ENCODE assay signal across 7 cellular contexts in genomic region chr19:12697425-12697824, GRCh38. TPM values are rescaled to one million over a fixed set of nuclear protein-coding genes. Genes with fewer than 3 reads are reported as not detected.
A peak's percentile ranks its signal among the peaks of the same experiment; 100 is the strongest.
DNase-seq lines count a peak whose midpoint lies in the region; FAIRE-seq and TF ChIP-seq lines count a peak whose summit lies in the region.
"Not testable (repeated sequence)": the region's sequence is repeated elsewhere in the genome, so short reads cannot be mapped to it uniquely, and the experiment has no call there.
"Had no signal": no experiment of that assay in that cellular context is flagged by ENCODE, and none has a peak within 500 bp of the region (broad histone marks: within the 10 kb centered on the region; RNA-seq: fewer than 3 reads in every experiment).

No MANE protein-coding gene starts in this region.

- H3K9me2 ChIP-seq in PC-9 (ENCODE audit: insufficient read depth), result not testable (repeated sequence)

- BruUV-seq in Calu3 (replicated peaks; lab: Mats Ljungman, UMichigan); PC-9 (replicated peaks; lab: Mats Ljungman, UMichigan): not testable (repeated sequence)

- not testable (repeated sequence) for H3K9me3 ChIP-seq in PC-9 (ENCODE audit: insufficient read depth, low read depth); astrocyte (ENCODE audit: insufficient read depth, low read depth, low read length); neural progenitor cell (ENCODE audit: low read depth)

- CTCF ChIA-PET in Calu3 (lab: Charles Lee); PC-9 (lab: Charles Lee): not testable (repeated sequence)

- H3K4me2 ChIP-seq in PC-9 (peak overlapping the region; percentile 95), neural progenitor cell (peak overlapping the region; percentile 84)
- not testable (repeated sequence) for H3K4me2 ChIP-seq in astrocyte (ENCODE audit: low read length)

- DNase-seq in Calu3; PC-9; astrocyte (ENCODE audit: low read depth); neural progenitor cell (ENCODE audit: low spot score): not testable (repeated sequence)

- not testable (repeated sequence) for H3K4me1 Mint-ChIP-seq in Calu3 (ENCODE audit: low read depth, unreplicated experiment); astrocyte (ENCODE audit: low read depth, unreplicated experiment); neural progenitor cell

- H3F3A ChIP-seq in PC-9 (ENCODE audit: insufficient read depth, low read depth) (peaks cover 46% of the 10 kb centered on the region), neural progenitor cell (ENCODE audit: low read depth) (peaks cover 44% of the 10 kb centered on the region)

- intact Hi-C loops in Calu3 (cut with micrococcal nuclease; ENCODE audit: unreplicated experiment); PC-9 (cut with micrococcal nuclease; ENCODE audit: unreplicated experiment): not testable (repeated sequence)

- H3K4me3 Mint-ChIP-seq in Calu3 (ENCODE audit: low read depth, unreplicated experiment), result peak overlapping the region; percentile 70
- not testable (repeated sequence) for H3K4me3 Mint-ChIP-seq in astrocyte (ENCODE audit: unreplicated experiment)
- H3K4me3 Mint-ChIP-seq in neural progenitor cell, result peak overlapping the region; percentile 94

- H3K36me3 ChIP-seq in PC-9 (ENCODE audit: low read depth) (peaks cover 15% of the 10 kb centered on the region; the same call in 1 of the 2 replicates), astrocyte (ENCODE audit: insufficient read depth, low read length) (peaks cover 13% of the 10 kb centered on the region)
- H3K36me3 ChIP-seq in neural progenitor cell, result not testable (repeated sequence)

- TF ChIP-seq CTCF in Calu3 (IDR thresholded peaks at IDR 0.05; ENCODE audit: unreplicated experiment); PC-9 (conservative IDR thresholded peaks at IDR 0.05); astrocyte (IDR thresholded peaks at IDR 0.05; ENCODE audit: insufficient read depth, low read depth, low read length); neural progenitor cell (IDR thresholded peaks at IDR 0.05): not testable (repeated sequence)

- POLR2A ChIA-PET in PC-9 (lab: Charles Lee; ENCODE audit: unreplicated experiment), result not testable (repeated sequence)

- not testable (repeated sequence) for H3K27ac Mint-ChIP-seq in Calu3 (ENCODE audit: unreplicated experiment); neural progenitor cell
- H3K27ac Mint-ChIP-seq in astrocyte (ENCODE audit: unreplicated experiment), result peak overlapping the region; percentile 34

- H3K9me3 Mint-ChIP-seq in Calu3 (ENCODE audit: low read depth, unreplicated experiment); astrocyte (ENCODE audit: unreplicated experiment); neural progenitor cell: not testable (repeated sequence)

- H3K36me3 Mint-ChIP-seq in Calu3 (ENCODE audit: insufficient read depth, unreplicated experiment), result peaks cover 28% of the 10 kb centered on the region
- not testable (repeated sequence) for H3K36me3 Mint-ChIP-seq in astrocyte (ENCODE audit: low read depth, unreplicated experiment); neural progenitor cell

- not testable (repeated sequence) for H3K4me1 ChIP-seq in PC-9 (replicated peaks; ENCODE audit: insufficient read depth); neural progenitor cell
- H3K4me1 ChIP-seq in astrocyte (ENCODE audit: insufficient read depth, low read length), result peaks cover 15% of the 10 kb centered on the region

- not testable (repeated sequence) for FAIRE-seq in astrocyte (lab: Jason Lieb, UNC)

- H3K4me3 ChIP-seq in PC-9, result peak overlapping the region; percentile 72; the same call in 1 of the 2 replicates
- not testable (repeated sequence) for H3K4me3 ChIP-seq in astrocyte (ENCODE audit: insufficient read depth, low read depth, low read length)
- peak overlapping the region; percentile 82 for H3K4me3 ChIP-seq in neural progenitor cell

- not testable (repeated sequence) for H3K27me3 ChIP-seq in PC-9 (ENCODE audit: insufficient read depth, low read depth); astrocyte (ENCODE audit: insufficient read depth, low read length); neural progenitor cell

- H2AFZ ChIP-seq in PC-9; astrocyte (ENCODE audit: low read depth, low read length); neural progenitor cell (replicated peaks): not testable (repeated sequence)

- peaks cover 26% of the 10 kb centered on the region for H3K79me2 ChIP-seq in PC-9 (ENCODE audit: low read depth)
- not testable (repeated sequence) for H3K79me2 ChIP-seq in astrocyte (ENCODE audit: insufficient read depth, low read length); neural progenitor cell (ENCODE audit: low read depth)

- H4K20me1 ChIP-seq in PC-9 (ENCODE audit: insufficient read depth); astrocyte (ENCODE audit: insufficient read depth, low read length); neural progenitor cell (ENCODE audit: low read depth): not testable (repeated sequence)

- H3K9ac ChIP-seq in astrocyte (ENCODE audit: low read length); neural progenitor cell: not testable (repeated sequence)

- not testable (repeated sequence) for H3K27me3 Mint-ChIP-seq in Calu3 (ENCODE audit: unreplicated experiment); astrocyte (ENCODE audit: low read depth, unreplicated experiment); neural progenitor cell (ENCODE audit: insufficient read depth, low read depth)

- H3K27ac ChIP-seq in PC-9; astrocyte (ENCODE audit: low read depth, low read length); neural progenitor cell: not testable (repeated sequence)

RNA-seq across cellular contexts. Expression of gene FBXW9, which starts 1.0 kb away (rescaled TPM):
- total RNA-seq in Calu3 (2022) (6.7 and 7.1 TPM in 2 replicates), PC-9 (2021) (21.0 and 21.9 TPM in 2 replicates), astrocyte (9.9 and 11.6 TPM in 2 replicates), neural progenitor cell (ENCODE audit: low replicate concordance) (4.0 and 21.4 TPM in 2 replicates)

RNA-seq across cellular contexts. Expression of gene GNG14, which starts 9.6 kb away (rescaled TPM):
- not detected in 2 replicates for total RNA-seq in Calu3 (2022)
- total RNA-seq in PC-9 (2021), result not detected in 2 replicates
- not detected in 2 replicates for total RNA-seq in astrocyte
- not detected in 2 replicates for total RNA-seq in neural progenitor cell (ENCODE audit: low replicate concordance)
- total RNA-seq: dorsolateral prefrontal cortex, gastrocnemius medialis, SK-MEL-5 had no signal

RNA-seq across cellular contexts. Expression of gene DHPS, which starts 15.7 kb away (rescaled TPM):
- total RNA-seq in Calu3 (2022) (57.6 and 69.1 TPM in 2 replicates), PC-9 (2021) (106 and 121 TPM in 2 replicates), astrocyte (43.4 and 47.6 TPM in 2 replicates), neural progenitor cell (ENCODE audit: low replicate concordance) (78.3 and 108 TPM in 2 replicates)

RNA-seq across cellular contexts. Expression of gene TNPO2, which starts 26.3 kb away (rescaled TPM):
- total RNA-seq in Calu3 (2022) (67.0 and 87.6 TPM in 2 replicates), PC-9 (2021) (67.4 and 77.5 TPM in 2 replicates), astrocyte (69.8 and 76.3 TPM in 2 replicates), neural progenitor cell (ENCODE audit: low replicate concordance) (58.1 and 87.4 TPM in 2 replicates)

RNA-seq across cellular contexts. Expression of gene WDR83, which starts 30.8 kb away (rescaled TPM):
- total RNA-seq in Calu3 (2022) (10.1 and 10.8 TPM in 2 replicates), PC-9 (2021) (12.9 and 21.2 TPM in 2 replicates), astrocyte (10.0 and 13.3 TPM in 2 replicates), neural progenitor cell (ENCODE audit: low replicate concordance) (11.0 and 15.9 TPM in 2 replicates)
